Comparison of ENCODE assay signal across 1 cellular context in genomic region chr4:145102619-145103018, GRCh38.
TF ChIP-seq lines count a peak whose summit lies in the region.

No MANE protein-coding gene starts in this region.

TF ChIP-seq in K562, 482 proteins besides CTCF, POLR2A, EP300 and RAD21 (continued from another document):
- no peak for TF ChIP-seq POLR2G (IDR thresholded peaks at IDR 0.05; ENCODE audit: low read depth, low read length)
- no peak for TF ChIP-seq RBM22 (IDR thresholded peaks at IDR 0.05; ENCODE audit: low read depth, low read length, poor library complexity, severe bottlenecking)
- TF ChIP-seq RBM34 (IDR thresholded peaks at IDR 0.05; ENCODE audit: borderline replicate concordance, insufficient read depth, low read length): no peak
- no peak for TF ChIP-seq BMI1 (IDR thresholded peaks at IDR 0.05; ENCODE audit: low read length)
- TF ChIP-seq GATAD2B (IDR thresholded peaks at IDR 0.05; ENCODE audit: borderline replicate concordance): no peak
- TF ChIP-seq SAFB (IDR thresholded peaks at IDR 0.05; ENCODE audit: borderline replicate concordance, low read depth, low read length): no peak
- TF ChIP-seq CREB3L1 (IDR thresholded peaks at IDR 0.05; ENCODE audit: borderline replicate concordance, low read depth): no peak
- no peak for TF ChIP-seq TSC22D4 (tag; IDR thresholded peaks at IDR 0.05)
- no peak for TF ChIP-seq HDAC2 (IDR thresholded peaks at IDR 0.05)
- TF ChIP-seq ZNF668 (CRISPR knock-in tag; IDR thresholded peaks at IDR 0.05): no peak
- no peak for TF ChIP-seq BDP1 (IDR thresholded peaks at IDR 0.05; ENCODE audit: insufficient read depth, insufficient read length)
- no peak for TF ChIP-seq RBM15 (IDR thresholded peaks at IDR 0.05; ENCODE audit: insufficient read depth, low read length)
- TF ChIP-seq HNRNPH1 (optimal IDR thresholded peaks at IDR 0.05; ENCODE audit: low read depth, low read length): no peak
- TF ChIP-seq PHF20 (IDR thresholded peaks at IDR 0.05; ENCODE audit: partially characterized antibody): no peak
- no peak for TF ChIP-seq ARHGAP35 (IDR thresholded peaks at IDR 0.05; ENCODE audit: partially characterized antibody)
- no peak for TF ChIP-seq BRF2 (IDR thresholded peaks at IDR 0.05; ENCODE audit: borderline replicate concordance, insufficient read depth, insufficient read length)
- TF ChIP-seq SNIP1 (IDR thresholded peaks at IDR 0.05; ENCODE audit: low read depth): no peak
- no peak for TF ChIP-seq ZNF263 (CRISPR knock-in tag; IDR thresholded peaks at IDR 0.05; ENCODE audit: borderline replicate concordance)
- no peak for TF ChIP-seq SIN3B (IDR thresholded peaks at IDR 0.05; ENCODE audit: low read depth)
- no peak for TF ChIP-seq SNRNP70 (optimal IDR thresholded peaks at IDR 0.05; ENCODE audit: low read depth, low read length)
- peak; percentile 42; the same call in 1 of the 2 replicates for TF ChIP-seq ARID1B (IDR thresholded peaks at IDR 0.05)
- TF ChIP-seq POLR2AphosphoS2 (IDR thresholded peaks at IDR 0.05; ENCODE audit: low read length): no peak
- no peak for TF ChIP-seq RHOXF2B (CRISPR knock-in tag; conservative IDR thresholded peaks at IDR 0.05)
- TF ChIP-seq DPF2 (IDR thresholded peaks at IDR 0.05): peak; percentile 48; the same call in 1 of the 2 replicates
- no peak for TF ChIP-seq NR2C2 (CRISPR knock-in tag; IDR thresholded peaks at IDR 0.05)
- no peak for TF ChIP-seq NR2C2 (tag; IDR thresholded peaks at IDR 0.05)
- TF ChIP-seq RBBP5 (IDR thresholded peaks at IDR 0.05; ENCODE audit: borderline replicate concordance, insufficient read depth, low read length, poor library complexity, severe bottlenecking): no peak
- no peak for TF ChIP-seq PRMT5 (CRISPR knock-in tag; IDR thresholded peaks at IDR 0.05)
- no peak for TF ChIP-seq ZNF436 (CRISPR knock-in tag; IDR thresholded peaks at IDR 0.05)
- no peak for TF ChIP-seq RREB1 (CRISPR knock-in tag; IDR thresholded peaks at IDR 0.05)
- no peak for TF ChIP-seq ZFP91 (CRISPR knock-in tag; IDR thresholded peaks at IDR 0.05)
- no peak for TF ChIP-seq MTF1 (CRISPR knock-in tag; IDR thresholded peaks at IDR 0.05; ENCODE audit: borderline replicate concordance)
- TF ChIP-seq ZNF561 (CRISPR knock-in tag; conservative IDR thresholded peaks at IDR 0.05): no peak
- no peak for TF ChIP-seq TCF15 (CRISPR knock-in tag; IDR thresholded peaks at IDR 0.05)
- TF ChIP-seq KLF1 (tag; IDR thresholded peaks at IDR 0.05): no peak
- TF ChIP-seq ADNP (tag; IDR thresholded peaks at IDR 0.05): no peak
- TF ChIP-seq CCAR2 (IDR thresholded peaks at IDR 0.05; ENCODE audit: low read depth, low read length): no peak
- no peak for TF ChIP-seq XRCC5 (IDR thresholded peaks at IDR 0.05; ENCODE audit: low read depth, low read length)
